34 cellular contexts compared by ENCODE assay signal in the genomic region with DNA sequence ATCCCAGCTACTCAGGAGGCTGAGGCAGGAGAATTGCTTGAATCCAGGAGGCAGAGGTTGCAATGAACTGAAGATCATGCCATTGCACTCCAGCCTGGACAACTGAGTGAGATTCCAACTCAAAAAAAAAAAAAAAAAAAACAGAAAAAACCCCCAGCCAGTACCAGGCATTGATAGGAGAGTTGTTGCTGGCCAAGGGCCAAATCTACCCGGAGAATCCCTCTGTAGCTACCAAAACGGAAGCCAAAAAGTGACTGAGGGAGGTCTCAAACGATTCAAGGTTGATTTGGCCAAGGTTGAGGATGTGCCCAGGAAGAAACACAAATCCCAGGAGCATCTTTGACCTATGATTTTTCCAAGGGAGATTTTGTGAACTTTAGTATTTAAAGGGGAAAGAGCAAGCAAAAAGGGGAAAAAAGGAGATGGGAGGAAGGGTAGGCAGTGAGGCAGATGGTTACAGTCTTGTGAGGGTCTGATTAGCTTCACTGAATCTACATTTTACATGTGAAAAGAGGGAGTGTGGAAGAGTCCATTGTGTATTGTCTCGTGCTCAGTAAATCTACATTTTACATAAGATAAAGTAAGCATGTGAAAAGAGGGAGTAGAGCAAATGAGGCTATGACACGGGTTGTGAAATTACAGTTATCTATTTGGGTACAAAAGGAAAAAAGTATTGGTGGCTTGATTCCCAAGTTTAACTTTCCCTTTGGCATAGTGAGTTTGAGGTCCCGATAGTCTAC.
"Had no signal": no experiment of that assay in that cellular context is flagged by ENCODE, and none has a peak within 500 bp of the region (broad histone marks: within the 10 kb centered on the region; RNA-seq: fewer than 3 reads in every experiment).

No MANE protein-coding gene starts in this region.

- H3K4me1 ChIP-seq: adrenal gland, body of pancreas had no signal

- H3K4me1 Mint-ChIP-seq: activated B cell treated with CpG ODN at 0.5 μM for 24 hours; activated T-helper 17 cell treated with anti-CD3 and anti-CD28 coated beads, Interleukin-2, amount 50 U/mL, for 72 hours; T-cell had no signal

- H3K9me3 ChIP-seq: adrenal gland, body of pancreas, breast epithelium had no signal

- H3K27ac Mint-ChIP-seq: activated B cell treated with CpG ODN at 0.5 μM for 24 hours; activated CD4-positive, alpha-beta memory T cell treated with anti-CD3 and anti-CD28 coated beads for 36 hours; activated CD4-positive, alpha-beta T cell treated with anti-CD3 and anti-CD28 coated beads, Interleukin-2, amount 10 ng/mL, durations not matched to agents 24 days and 14 days; activated CD8-positive, alpha-beta T cell treated with anti-CD3 and anti-CD28 coated beads for 36 hours; activated naive CD4-positive, alpha-beta T cell treated with anti-CD3 and anti-CD28 coated beads for 36 hours; activated naive CD8-positive, alpha-beta T cell treated with anti-CD3 and anti-CD28 coated beads, Interleukin-2, amount 10 ng/mL, durations not matched to agents 7 days and 5 days; activated T-cell treated with anti-CD3 and anti-CD28 coated beads, Interleukin-2, amount 50 U/mL, for 72 hours; activated T-helper 1 cell treated with anti-CD3 and anti-CD28 coated beads, Interleukin-12 subunit alpha, Interleukin-12 subunit beta, Interleukin-2, Interleukin-4 antibody, amounts not matched to agents 30 ng/mL and 10 ng/mL and 1 ng/mL, durations not matched to agents 14 hours and 24 hours and 36 hours; activated T-helper 17 cell treated with anti-CD3 and anti-CD28 coated beads, Interleukin-2, amount 50 U/mL, for 72 hours; T-cell; T-helper 17 cell had no signal

- FAIRE-seq: astrocyte, TTC549 had no signal

- H3K4me3 Mint-ChIP-seq: activated B cell treated with CpG ODN at 0.5 μM for 24 hours; activated CD4-positive, alpha-beta memory T cell treated with anti-CD3 and anti-CD28 coated beads for 36 hours; activated CD4-positive, alpha-beta T cell treated with anti-CD3 and anti-CD28 coated beads, Interleukin-2, amount 10 ng/mL, durations not matched to agents 24 days and 14 days; activated CD8-positive, alpha-beta T cell treated with anti-CD3 and anti-CD28 coated beads for 36 hours; activated naive CD4-positive, alpha-beta T cell treated with anti-CD3 and anti-CD28 coated beads for 36 hours; activated naive CD8-positive, alpha-beta T cell treated with anti-CD3 and anti-CD28 coated beads, Interleukin-2, amount 10 ng/mL, durations not matched to agents 7 days and 5 days; activated T-cell treated with anti-CD3 and anti-CD28 coated beads, Interleukin-2, amount 50 U/mL, for 4 hours; activated T-cell treated with anti-CD3 and anti-CD28 coated beads, Interleukin-2, amount 50 U/mL, for 72 hours; activated T-helper 1 cell treated with anti-CD3 and anti-CD28 coated beads, Interleukin-12 subunit alpha, Interleukin-12 subunit beta, Interleukin-2, Interleukin-4 antibody, amounts not matched to agents 30 ng/mL and 10 ng/mL and 1 ng/mL, durations not matched to agents 14 hours and 24 hours and 36 hours; activated T-helper 17 cell treated with anti-CD3 and anti-CD28 coated beads, Interleukin-2, amount 50 U/mL, for 72 hours; T-cell had no signal

- H3K4me3 ChIP-seq: adrenal gland, body of pancreas, breast epithelium had no signal

- DNase-seq: activated B cell treated with CpG ODN at 0.5 μM for 24 hours; activated CD4-positive, alpha-beta memory T cell treated with anti-CD3 and anti-CD28 coated beads for 36 hours; activated CD4-positive, alpha-beta T cell treated with anti-CD3 and anti-CD28 coated beads for 4 hours; activated CD4-positive, alpha-beta T cell treated with anti-CD3 and anti-CD28 coated beads, Interleukin-2, amount 10 ng/mL, durations not matched to agents 24 days and 14 days; activated CD4-positive, alpha-beta T cell treated with anti-CD3 and anti-CD28 coated beads, Interleukin-2, amount 50 U/mL, for 1 hour; activated CD4-positive, alpha-beta T cell treated with anti-CD3 and anti-CD28 coated beads, Interleukin-2, amount 50 U/mL, for 4 hours; activated CD4-positive, CD25-positive, alpha-beta regulatory T cell treated with anti-CD3 and anti-CD28 coated beads, Interleukin-2, amount 50 U/mL, for 72 hours; activated CD8-positive, alpha-beta memory T cell treated with anti-CD3 and anti-CD28 coated beads, Interleukin-2, amount 50 U/mL, for 4 hours; activated CD8-positive, alpha-beta T cell treated with anti-CD3 and anti-CD28 coated beads for 36 hours; activated effector memory CD4-positive, alpha-beta T cell treated with anti-CD3 and anti-CD28 coated beads, Interleukin-2, amount 50 U/mL, for 16 hours; activated gamma-delta T cell treated with Interleukin-2 at 50 U/mL for 16 hours; activated naive CD4-positive, alpha-beta T cell; activated naive CD4-positive, alpha-beta T cell treated with anti-CD3 and anti-CD28 coated beads for 36 hours; activated naive CD4-positive, alpha-beta T cell treated with anti-CD3 and anti-CD28 coated beads, Interleukin-2, amount 50 U/mL, for 16 hours; activated naive CD8-positive, alpha-beta T cell treated with anti-CD3 and anti-CD28 coated beads, Interleukin-2, amount 10 ng/mL, durations not matched to agents 7 days and 5 days; activated T-cell treated with anti-CD3 and anti-CD28 coated beads for 4 hours; activated T-cell treated with anti-CD3 and anti-CD28 coated beads, Interleukin-2, amount 50 U/mL, for 1 hour; activated T-cell treated with anti-CD3 and anti-CD28 coated beads, Interleukin-2, amount 50 U/mL, for 4 hours; activated T-cell treated with anti-CD3 and anti-CD28 coated beads, Interleukin-2, amount 50 U/mL, for 72 hours; adrenal gland; amniotic stem cell; aorta; body of pancreas; brain microvascular endothelial cell; central memory CD4-positive, alpha-beta T cell; T-cell; T-helper 17 cell had no signal

- H3K36me3 Mint-ChIP-seq: activated CD4-positive, alpha-beta memory T cell treated with anti-CD3 and anti-CD28 coated beads for 36 hours; activated naive CD4-positive, alpha-beta T cell treated with anti-CD3 and anti-CD28 coated beads, Interleukin-2, amount 50 U/mL, for 72 hours had no signal

- H3K9me3 Mint-ChIP-seq: activated B cell treated with CpG ODN at 0.5 μM for 24 hours; activated CD4-positive, alpha-beta memory T cell treated with anti-CD3 and anti-CD28 coated beads for 36 hours; activated CD4-positive, alpha-beta T cell treated with anti-CD3 and anti-CD28 coated beads, Interleukin-2, amount 10 ng/mL, durations not matched to agents 24 days and 14 days; activated CD8-positive, alpha-beta T cell treated with anti-CD3 and anti-CD28 coated beads for 36 hours; activated naive CD4-positive, alpha-beta T cell treated with anti-CD3 and anti-CD28 coated beads for 36 hours; activated naive CD4-positive, alpha-beta T cell treated with anti-CD3 and anti-CD28 coated beads, Interleukin-2, amount 50 U/mL, for 72 hours; activated naive CD8-positive, alpha-beta T cell treated with anti-CD3 and anti-CD28 coated beads, Interleukin-2, amount 10 ng/mL, durations not matched to agents 7 days and 5 days; activated T-cell treated with anti-CD3 and anti-CD28 coated beads, Interleukin-2, amount 50 U/mL, for 4 hours; activated T-cell treated with anti-CD3 and anti-CD28 coated beads, Interleukin-2, amount 50 U/mL, for 72 hours; activated T-helper 1 cell treated with anti-CD3 and anti-CD28 coated beads, Interleukin-12 subunit alpha, Interleukin-12 subunit beta, Interleukin-2, Interleukin-4 antibody, amounts not matched to agents 30 ng/mL and 10 ng/mL and 1 ng/mL, durations not matched to agents 14 hours and 24 hours and 36 hours; activated T-helper 17 cell treated with anti-CD3 and anti-CD28 coated beads, Interleukin-2, amount 50 U/mL, for 72 hours; T-cell had no signal

- H3K27me3 ChIP-seq: adrenal gland, body of pancreas, brain microvascular endothelial cell, breast epithelium had no signal

- H3K36me3 ChIP-seq: adrenal gland, brain microvascular endothelial cell, breast epithelium had no signal

- H3K27me3 Mint-ChIP-seq: activated B cell treated with CpG ODN at 0.5 μM for 24 hours; activated CD4-positive, alpha-beta memory T cell treated with anti-CD3 and anti-CD28 coated beads for 36 hours; activated CD8-positive, alpha-beta T cell treated with anti-CD3 and anti-CD28 coated beads for 36 hours; activated naive CD8-positive, alpha-beta T cell treated with anti-CD3 and anti-CD28 coated beads, Interleukin-2, amount 10 ng/mL, durations not matched to agents 7 days and 5 days; activated T-helper 17 cell treated with anti-CD3 and anti-CD28 coated beads, Interleukin-2, amount 50 U/mL, for 72 hours; T-cell; T-helper 17 cell had no signal

- ATAC-seq: activated CD8-positive, alpha-beta T cell treated with anti-CD3 and anti-CD28 coated beads for 36 hours; activated naive CD4-positive, alpha-beta T cell treated with anti-CD3 and anti-CD28 coated beads, Interleukin-2, amount 50 U/mL, for 72 hours; activated T-cell treated with anti-CD3 and anti-CD28 coated beads, Interleukin-2, amount 50 U/mL, for 4 hours; activated T-cell treated with anti-CD3 and anti-CD28 coated beads, Interleukin-2, amount 50 U/mL, for 72 hours; activated T-helper 17 cell treated with anti-CD3 and anti-CD28 coated beads, Interleukin-2, amount 50 U/mL, for 72 hours; body of pancreas; T-cell; T-helper 17 cell had no signal

- H3K27ac ChIP-seq: adrenal gland, body of pancreas, brain microvascular endothelial cell, VCaP had no signal
